In the genomic region with DNA sequence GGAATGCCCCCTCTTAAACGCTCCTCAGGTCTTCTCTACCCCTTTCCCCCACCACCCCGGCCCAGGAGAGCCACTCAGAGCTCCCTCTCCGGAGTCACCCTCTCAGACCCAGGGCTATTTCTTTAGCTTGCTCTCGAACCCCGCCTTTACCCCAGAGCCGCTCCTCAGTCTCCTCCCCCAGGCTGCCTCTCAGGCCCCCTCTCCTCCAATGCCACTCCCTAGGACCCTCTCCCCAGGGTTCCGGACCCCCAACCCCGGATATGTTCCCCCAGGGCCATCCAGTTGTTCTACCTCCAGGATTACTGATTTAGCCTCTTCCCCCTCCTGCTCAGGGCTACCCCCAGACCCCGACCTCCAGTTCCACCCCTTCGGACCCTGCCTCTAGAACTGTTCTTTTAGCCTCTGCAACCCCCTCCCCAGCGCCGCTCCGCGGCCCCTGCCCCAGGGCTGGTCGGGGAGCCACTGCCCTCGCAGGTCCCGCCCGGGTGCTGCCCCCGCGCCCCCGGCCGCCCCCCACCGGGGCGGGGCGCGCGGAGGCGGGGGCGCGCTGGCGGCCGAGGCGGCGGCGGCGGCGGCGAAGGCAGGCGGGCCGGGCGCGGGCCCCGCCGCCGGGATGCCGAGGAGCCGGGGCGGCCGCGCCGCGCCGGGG, we compare ENCODE assay signal across 9 cellular contexts. TPM values are rescaled to one million over a fixed set of nuclear protein-coding genes. Genes with fewer than 3 reads are reported as not detected.
A peak's percentile ranks its signal among the peaks of the same experiment; 100 is the strongest.
DNase-seq lines count a peak whose midpoint lies in the region; ATAC-seq and TF ChIP-seq lines count a peak whose summit lies in the region.
"Had no signal": no experiment of that assay in that cellular context is flagged by ENCODE, and none has a peak within 500 bp of the region (broad histone marks: within the 10 kb centered on the region; RNA-seq: fewer than 3 reads in every experiment).

A gene (plus strand): TSS at position 565 of the 649 bp plus-strand sequence. CDS start 49 bp downstream, at position 614.

- ATAC-seq in T-cell (replicated peaks in 1 of 4), result no peak
- ATAC-seq: HCT116 had no signal

- H3K4me1 ChIP-seq in skeletal muscle satellite cell (ENCODE audit: control insufficient read depth, insufficient read depth, low read length), result peaks cover 3% of the 10 kb centered on the region

- H3K4me3 ChIP-seq in skeletal muscle satellite cell (ENCODE audit: low read length), result peak within 1 kb of the TSS; percentile 58

- H3K27me3 ChIP-seq in skeletal muscle satellite cell (ENCODE audit: control insufficient read depth, insufficient read depth, low read length), result peaks cover 36% of the 10 kb centered on the region

- H3K36me3 Mint-ChIP-seq in T-cell, result peaks cover 18% of the 10 kb centered on the region
- peaks cover 7% of the 10 kb centered on the region for H3K36me3 Mint-ChIP-seq in glutamatergic neuron (ENCODE audit: unreplicated experiment)

- H3K27me3 Mint-ChIP-seq in T-cell (peaks cover 28 to 29% of the 10 kb centered on the region in 2 donors), glutamatergic neuron (ENCODE audit: unreplicated experiment) (peaks cover 10% of the 10 kb centered on the region)

- H3K9me3 ChIP-seq in skeletal muscle satellite cell (replicated peaks; ENCODE audit: low read length), result no peaks in the 10 kb centered on the region

- H3K27ac Mint-ChIP-seq in T-cell (peak within 1 kb of the TSS in 1 of 2 donors; percentile 38), glutamatergic neuron (ENCODE audit: unreplicated experiment) (peak within 1 kb of the TSS; percentile 86)

- H3K9me3 Mint-ChIP-seq in T-cell (peaks cover 0 to 6% (median 2%) of the 10 kb centered on the region in 3 donors), glutamatergic neuron (ENCODE audit: unreplicated experiment) (peaks cover 10% of the 10 kb centered on the region)

- POLR2A ChIA-PET in T-cell (lab: Charles Lee), result interaction anchor here in 1 of 2 donors (0.7 kb wide), 1 partner anchor 61 kb away, joined by 3 read pairs; no protein-coding TSS in a partner anchor

- peaks cover 12 to 14% (median 14%) of the 10 kb centered on the region in 3 donors for H3K4me1 Mint-ChIP-seq in T-cell
- H3K4me1 Mint-ChIP-seq in glutamatergic neuron (ENCODE audit: low read depth, unreplicated experiment), result peaks cover 9% of the 10 kb centered on the region

- CTCF ChIA-PET in T-cell (lab: Charles Lee), result interaction anchor here in 1 of 2 donors (0.8 to 1.4 kb wide), 2 partner anchors 25 to 81 kb away, joined by 3 to 6 read pairs; no protein-coding TSS in a partner anchor

- H3K9ac ChIP-seq in skeletal muscle satellite cell (ENCODE audit: low read depth, low read length), result no peak within 1 kb of the TSS

- H3K4me3 Mint-ChIP-seq in T-cell (peak within 1 kb of the TSS; percentile 70 to 77 (median 72)), glutamatergic neuron (ENCODE audit: unreplicated experiment) (peak within 1 kb of the TSS; percentile 97)

- DNase-seq in NCI-H82 (lab: John Stamatoyannopoulos, UW), result peak; percentile 60
- no peak for DNase-seq in NCI-H82 treated with DMSO at 0.1 percent for 48 hours (lab: John Stamatoyannopoulos, UW; ENCODE audit: unreplicated experiment)
- no peak for DNase-seq in T-cell
- peak; percentile 33 for DNase-seq in glutamatergic neuron
- DNase-seq in NCI-H1930 (lab: John Stamatoyannopoulos, UW), result no peak
- DNase-seq in SHP77 treated with DMSO at 0.1 percent for 48 hours (lab: John Stamatoyannopoulos, UW), result no peak
- DNase-seq in stimulated activated CD4-positive, alpha-beta T cell treated with anti-CD3 and anti-CD28 coated beads, Interleukin-12 subunit alpha, Interleukin-12 subunit beta, amount 100 ng/mL, for 4 hours, result no peak

- H3K36me3 ChIP-seq in skeletal muscle satellite cell (ENCODE audit: insufficient read depth, low read length), result no peaks in the 10 kb centered on the region

- peak within 1 kb of the TSS; percentile 79 for H3K4me2 ChIP-seq in skeletal muscle satellite cell (ENCODE audit: low read length)

- no peak for TF ChIP-seq CTCF in glutamatergic neuron (IDR thresholded peaks at IDR 0.05; ENCODE audit: partially characterized antibody, unreplicated experiment)

RNA-seq across cellular contexts. Expression of the gene that starts here (rescaled TPM):
- total RNA-seq in T-cell, result under 1 TPM in 3 of 5 donors, not detected in 2; 0.15 to 0.49 (median 0.16) TPM
- total RNA-seq in glutamatergic neuron (ENCODE audit: unreplicated experiment), result 19.0 TPM
- total RNA-seq in skeletal muscle satellite cell (2012; rRNA removed), result 0.22 and 0.25 TPM in 2 replicates

Comparison
In these comparisons a context has a peak if more than half of its experiments do, and no peak if none do; other contexts are left out.
1. RNA of the gene that starts here (total RNA-seq): 19.0 TPM in glutamatergic neuron (single experiment); 0.15 to 0.49 TPM in T-cell; every median in the first group is over 10 times any median in the second.
2. DNase-seq: peak in NCI-H82 (single experiment) and glutamatergic neuron (single experiment); none in NCI-H82 treated with DMSO at 0.1 percent for 48 hours (single experiment), T-cell (0 of 34), NCI-H1930 (0 of 2), SHP77 treated with DMSO at 0.1 percent for 48 hours (single experiment) and stimulated activated CD4-positive, alpha-beta T cell treated with anti-CD3 and anti-CD28 coated beads, Interleukin-12 subunit alpha, Interleukin-12 subunit beta, amount 100 ng/mL, for 4 hours (single experiment).